Comparison of ENCODE assay signal across 19 cellular contexts in genomic region chr16:167117-167462, GRCh38. TPM values are rescaled to one million over a fixed set of nuclear protein-coding genes. Genes with fewer than 3 reads are reported as not detected.
"Had no signal": no experiment of that assay in that cellular context is flagged by ENCODE, and none has a peak within 500 bp of the region (broad histone marks: within the 10 kb centered on the region; RNA-seq: fewer than 3 reads in every experiment).

No MANE protein-coding gene starts in this region.

- ATAC-seq: body of pancreas; effector memory CD8-positive, alpha-beta T cell had no signal

- DNase-seq: activated CD4-positive, alpha-beta T cell treated with anti-CD3 and anti-CD28 coated beads, Interleukin-2, amount 50 U/mL, for 4 hours; activated CD4-positive, CD25-positive, alpha-beta regulatory T cell; activated naive CD4-positive, alpha-beta T cell treated with Interleukin-2 at 50 U/mL for 16 hours; activated T-cell treated with anti-CD3 and anti-CD28 coated beads, Interleukin-2, amount 50 U/mL, for 48 hours; amniotic stem cell; body of pancreas; effector memory CD8-positive, alpha-beta T cell; hypothalamus; retina; stimulated activated CD4-positive, alpha-beta T cell treated with anti-CD3 and anti-CD28 coated beads, Interleukin-4, amount 100 ng/mL, for 1 hour; stimulated activated CD8-positive, alpha-beta memory T cell treated with anti-CD3 and anti-CD28 coated beads, Interleukin-4, amount 100 ng/mL, for 48 hours; T-helper 1 cell; upper lobe of left lung had no signal

- H3K36me3 ChIP-seq: upper lobe of left lung had no signal

- H3K4me3 Mint-ChIP-seq: dendritic cell treated with granulocyte-macrophage colony-stimulating factor and Interleukin-4, amounts not matched to agents 40 ng/mL and 50 ng/mL, for 4 days; memory B cell; stimulated activated naive CD8-positive, alpha-beta T cell treated with anti-CD3 and anti-CD28 coated beads, Interleukin-15, Interleukin-2, amounts not matched to agents 100 ng/mL and 50 ng/mL, for 24 hours had no signal

- H3K9ac ChIP-seq: parathyroid adenoma had no signal

- H3K9me3 ChIP-seq: body of pancreas, upper lobe of left lung had no signal

- H3K27ac ChIP-seq: body of pancreas, parathyroid adenoma, upper lobe of left lung had no signal

- H3K27ac Mint-ChIP-seq: dendritic cell treated with granulocyte-macrophage colony-stimulating factor and Interleukin-4, amounts not matched to agents 40 ng/mL and 50 ng/mL, for 4 days; effector memory CD8-positive, alpha-beta T cell; memory B cell; stimulated activated naive CD8-positive, alpha-beta T cell treated with anti-CD3 and anti-CD28 coated beads, Interleukin-15, Interleukin-2, amounts not matched to agents 100 ng/mL and 50 ng/mL, for 24 hours had no signal

- H3K9me3 Mint-ChIP-seq: dendritic cell treated with granulocyte-macrophage colony-stimulating factor and Interleukin-4, amounts not matched to agents 40 ng/mL and 50 ng/mL, for 4 days; effector memory CD8-positive, alpha-beta T cell; memory B cell; stimulated activated naive CD8-positive, alpha-beta T cell treated with anti-CD3 and anti-CD28 coated beads, Interleukin-15, Interleukin-2, amounts not matched to agents 100 ng/mL and 50 ng/mL, for 24 hours had no signal

- H3K4me3 ChIP-seq: body of pancreas, upper lobe of left lung had no signal

RNA-seq across cellular contexts. Expression of gene HBM, which starts 1.3 kb away (rescaled TPM):
- total RNA-seq: body of pancreas, epithelial cell of proximal tubule had no signal

RNA-seq across cellular contexts. Expression of gene HBA2, which starts 5.6 kb away (rescaled TPM):
- total RNA-seq: epithelial cell of proximal tubule had no signal

RNA-seq across cellular contexts. Expression of gene HBA1, which starts 9.4 kb away (rescaled TPM):
- total RNA-seq: body of pancreas, epithelial cell of proximal tubule had no signal

RNA-seq across cellular contexts. Expression of gene HBQ1, which starts 13.2 kb away (rescaled TPM):
- total RNA-seq: body of pancreas, upper lobe of left lung had no signal

RNA-seq across cellular contexts. Expression of gene HBZ, which starts 14.6 kb away (rescaled TPM):
- total RNA-seq: body of pancreas, epithelial cell of proximal tubule, temporal lobe had no signal
